17 cellular contexts compared by ENCODE assay signal in genomic region chr2:131077966-131078365, GRCh38. TPM values are rescaled to one million over a fixed set of nuclear protein-coding genes. Genes with fewer than 3 reads are reported as not detected.
DNase-seq lines count a peak whose midpoint lies in the region; ATAC-seq and TF ChIP-seq lines count a peak whose summit lies in the region.
"Had no signal": no experiment of that assay in that cellular context is flagged by ENCODE, and none has a peak within 500 bp of the region (broad histone marks: within the 10 kb centered on the region; RNA-seq: fewer than 3 reads in every experiment).

No MANE protein-coding gene starts in this region.

- H3K27ac ChIP-seq in mesendoderm (ENCODE audit: low read depth, low read length) (peak overlapping the region; percentile 95), temporal lobe (ENCODE audit: low read depth, low read length) (peak overlapping the region; percentile 0), lower lobe of right lung (no peak overlapping the region)
- H3K27ac ChIP-seq: transverse colon had no signal

- peaks cover 51 to 59% of the 10 kb centered on the region in 2 donors for H3K4me1 Mint-ChIP-seq in natural killer cell
- H3K4me1 Mint-ChIP-seq in natural killer cell treated with Interleukin-12 subunit alpha and Interleukin-12 subunit beta and Interleukin-15 and Interleukin-18, amount 100 ng/mL, for 72 hours (ENCODE audit: low read depth in 2 of 2) = peaks cover 30 to 45% of the 10 kb centered on the region in 2 donors
- H3K4me1 Mint-ChIP-seq in activated naive CD8-positive, alpha-beta T cell treated with anti-CD3 and anti-CD28 coated beads, Interleukin-2, amount 50 U/mL, for 24 hours = peaks cover 22% of the 10 kb centered on the region

- H3K4me2 ChIP-seq in mesendoderm (ENCODE audit: low read length) = no peak overlapping the region

- ATAC-seq in natural killer cell = no peak
- no peak for ATAC-seq in natural killer cell treated with Interleukin-12 subunit alpha and Interleukin-12 subunit beta and Interleukin-15 and Interleukin-18, amount 100 ng/mL, for 72 hours
- ATAC-seq in activated naive CD8-positive, alpha-beta T cell treated with anti-CD3 and anti-CD28 coated beads, Interleukin-2, amount 50 U/mL, for 24 hours = no peak
- ATAC-seq in lower lobe of right lung = no peak
- ATAC-seq: activated CD4-positive, alpha-beta T cell treated with anti-CD3 and anti-CD28 coated beads for 36 hours; CD8-positive, alpha-beta T cell; mucosa of descending colon had no signal

- H2AK5ac ChIP-seq in mesendoderm (ENCODE audit: low read length) = peak overlapping the region; percentile 46

- peaks cover 15% of the 10 kb centered on the region for H3K4me1 ChIP-seq in mesendoderm (ENCODE audit: control insufficient read depth, low read depth, low read length)
- peaks cover 7% of the 10 kb centered on the region for H3K4me1 ChIP-seq in lower lobe of right lung

- H3K9me3 Mint-ChIP-seq in natural killer cell = no peaks in the 10 kb centered on the region
- no peaks in the 10 kb centered on the region for H3K9me3 Mint-ChIP-seq in natural killer cell treated with Interleukin-12 subunit alpha and Interleukin-12 subunit beta and Interleukin-15 and Interleukin-18, amount 100 ng/mL, for 72 hours
- no peaks in the 10 kb centered on the region for H3K9me3 Mint-ChIP-seq in activated naive CD8-positive, alpha-beta T cell treated with anti-CD3 and anti-CD28 coated beads, Interleukin-2, amount 50 U/mL, for 24 hours
- H3K9me3 Mint-ChIP-seq: CD8-positive, alpha-beta T cell had no signal

- H3K27me3 ChIP-seq in mesendoderm (ENCODE audit: insufficient read depth, low read length, poor library complexity) (no peaks in the 10 kb centered on the region), lower lobe of right lung (ENCODE audit: low read depth) (no peaks in the 10 kb centered on the region)
- H3K27me3 ChIP-seq: transverse colon had no signal

- peak overlapping the region; percentile 25 to 73 for H3K27ac Mint-ChIP-seq in natural killer cell
- no peak overlapping the region for H3K27ac Mint-ChIP-seq in natural killer cell treated with Interleukin-12 subunit alpha and Interleukin-12 subunit beta and Interleukin-15 and Interleukin-18, amount 100 ng/mL, for 72 hours
- H3K27ac Mint-ChIP-seq in activated naive CD8-positive, alpha-beta T cell treated with anti-CD3 and anti-CD28 coated beads, Interleukin-2, amount 50 U/mL, for 24 hours = peak overlapping the region; percentile 25
- H3K27ac Mint-ChIP-seq: CD8-positive, alpha-beta T cell had no signal

- TF ChIP-seq CTCF in natural killer cell (IDR thresholded peaks at IDR 0.05) (no peak), lower lobe of right lung (IDR thresholded peaks at IDR 0.05) (no peak)

- no peak overlapping the region for H4K5ac ChIP-seq in mesendoderm (ENCODE audit: low read length)

- H3K4me3 Mint-ChIP-seq in natural killer cell = no peak overlapping the region
- no peak overlapping the region for H3K4me3 Mint-ChIP-seq in natural killer cell treated with Interleukin-12 subunit alpha and Interleukin-12 subunit beta and Interleukin-15 and Interleukin-18, amount 100 ng/mL, for 72 hours
- H3K4me3 Mint-ChIP-seq in activated naive CD8-positive, alpha-beta T cell treated with anti-CD3 and anti-CD28 coated beads, Interleukin-2, amount 50 U/mL, for 24 hours = no peak overlapping the region
- H3K4me3 Mint-ChIP-seq: activated CD4-positive, alpha-beta T cell treated with anti-CD3 and anti-CD28 coated beads for 36 hours; CD8-positive, alpha-beta T cell had no signal

- H2BK15ac ChIP-seq in mesendoderm (replicated peaks; ENCODE audit: low read depth) = no peak overlapping the region

- CTCF ChIA-PET in HEK293T (lab: Yijun Ruan, JAX) = no interaction called here

- H3K56ac ChIP-seq in mesendoderm (ENCODE audit: low read length) = no peak overlapping the region

- H3K4me3 ChIP-seq in mesendoderm (ENCODE audit: low read length) (no peak overlapping the region), lower lobe of right lung (no peak overlapping the region)
- H3K4me3 ChIP-seq: mucosa of descending colon, transverse colon had no signal

- peaks cover 23% of the 10 kb centered on the region for H3K36me3 Mint-ChIP-seq in natural killer cell
- H3K36me3 Mint-ChIP-seq in natural killer cell treated with Interleukin-12 subunit alpha and Interleukin-12 subunit beta and Interleukin-15 and Interleukin-18, amount 100 ng/mL, for 72 hours = peaks cover 31% of the 10 kb centered on the region
- H3K36me3 Mint-ChIP-seq in activated naive CD8-positive, alpha-beta T cell treated with anti-CD3 and anti-CD28 coated beads, Interleukin-2, amount 50 U/mL, for 24 hours (ENCODE audit: low read depth) = peaks cover 62% of the 10 kb centered on the region

- no peak for DNase-seq in natural killer cell
- no peak for DNase-seq in natural killer cell treated with Interleukin-12 subunit alpha and Interleukin-12 subunit beta and Interleukin-15 and Interleukin-18, amount 100 ng/mL, for 72 hours (ENCODE audit: low spot score)
- DNase-seq in activated naive CD8-positive, alpha-beta T cell treated with anti-CD3 and anti-CD28 coated beads, Interleukin-2, amount 50 U/mL, for 24 hours = no peak
- DNase-seq in mesendoderm = no peak
- no peak for DNase-seq in HEK293T (ENCODE audit: extremely low spot score)
- DNase-seq in lower lobe of right lung = no peak
- DNase-seq in C1 segment of cervical spinal cord (lab: John Stamatoyannopoulos, UW) = no peak
- DNase-seq: activated CD4-positive, alpha-beta T cell treated with anti-CD3 and anti-CD28 coated beads for 36 hours; CD8-positive, alpha-beta T cell; DND-41; mucosa of descending colon; NCI-H2029 treated with DMSO at 0.1 percent for 48 hours; NCI-H510A; right cardiac atrium; stimulated activated CD4-positive, alpha-beta T cell treated with anti-CD3 and anti-CD28 coated beads, Interleukin-15, amount 100 ng/mL, for 24 hours; transverse colon had no signal

- no peak overlapping the region for H2BK120ac ChIP-seq in mesendoderm (ENCODE audit: low read depth, low read length)

- intact Hi-C loops in natural killer cell (cut with micrococcal nuclease) = no loop called here
- intact Hi-C loops in lower lobe of right lung (cut with DNase I) = no loop called here

- whole genome bisulfite sequencing in mesendoderm (ENCODE audit: extremely low coverage, insufficient coverage, low lambda C conversion rate) = no CpG with 5 or more reads among the region's 3 CpGs

- peaks cover 11% of the 10 kb centered on the region for H3K36me3 ChIP-seq in mesendoderm (ENCODE audit: control insufficient read depth, insufficient read depth, low read length)
- H3K36me3 ChIP-seq in lower lobe of right lung = peaks cover 91% of the 10 kb centered on the region

- no peaks in the 10 kb centered on the region for H3K27me3 Mint-ChIP-seq in natural killer cell (ENCODE audit: low read depth in 2 of 2)
- H3K27me3 Mint-ChIP-seq in natural killer cell treated with Interleukin-12 subunit alpha and Interleukin-12 subunit beta and Interleukin-15 and Interleukin-18, amount 100 ng/mL, for 72 hours = no peaks in the 10 kb centered on the region
- no peaks in the 10 kb centered on the region for H3K27me3 Mint-ChIP-seq in activated naive CD8-positive, alpha-beta T cell treated with anti-CD3 and anti-CD28 coated beads, Interleukin-2, amount 50 U/mL, for 24 hours
- H3K27me3 Mint-ChIP-seq: activated CD4-positive, alpha-beta T cell treated with anti-CD3 and anti-CD28 coated beads for 36 hours had no signal

- POLR2A ChIA-PET in HEK293T (lab: Yijun Ruan, JAX) = no interaction called here

- H3K79me2 ChIP-seq in mesendoderm (ENCODE audit: control insufficient read depth, insufficient read depth, low read length) = peaks cover 63% of the 10 kb centered on the region

- H4K8ac ChIP-seq in mesendoderm (ENCODE audit: low read depth, low read length) = no peak overlapping the region

- H3K9me3 ChIP-seq in lower lobe of right lung = no peaks in the 10 kb centered on the region
- H3K9me3 ChIP-seq: mucosa of descending colon, transverse colon had no signal

- peaks cover 36% of the 10 kb centered on the region for H3K79me1 ChIP-seq in mesendoderm (ENCODE audit: low read length)

- no peak overlapping the region for H3K4ac ChIP-seq in mesendoderm (ENCODE audit: low read depth, low read length)

- H3K18ac ChIP-seq in mesendoderm (ENCODE audit: low read length) = no peak overlapping the region

- no peak overlapping the region for H3K23ac ChIP-seq in mesendoderm (ENCODE audit: low read length)

- H3K9ac ChIP-seq in mesendoderm (ENCODE audit: low read length) = peak overlapping the region; percentile 22

- H2BK5ac ChIP-seq in mesendoderm (ENCODE audit: low read length) = peak overlapping the region; percentile 59

TF ChIP-seq in HEK293T, 16 proteins besides CTCF, POLR2A, EP300 and RAD21:
- no peak for TF ChIP-seq CTBP1 (IDR thresholded peaks at IDR 0.05; ENCODE audit: borderline replicate concordance)
- no peak for TF ChIP-seq FOXA1 (IDR thresholded peaks at IDR 0.05)
- no peak for TF ChIP-seq SP1 (IDR thresholded peaks at IDR 0.05)
- no peak for TF ChIP-seq ARNT (IDR thresholded peaks at IDR 0.05)

RNA-seq across cellular contexts. Expression of gene FAM168B, which starts 15.3 kb away (rescaled TPM):
- total RNA-seq in natural killer cell = 10 to 100 TPM; 56.0 to 70.7 (median 65.3) TPM
- 10 to 100 TPM; 69.8 to 82.6 TPM for total RNA-seq in natural killer cell treated with Interleukin-12 subunit alpha and Interleukin-12 subunit beta and Interleukin-15 and Interleukin-18, amount 100 ng/mL, for 72 hours
- polyA plus RNA-seq in mesendoderm (2013, experiment 1 of 2) = 74.4 TPM
- polyA plus RNA-seq in mesendoderm (2013, experiment 2 of 2) = 74.1 TPM
- 107 TPM for total RNA-seq in temporal lobe
- 74.1 TPM for total RNA-seq in lower lobe of right lung

RNA-seq across cellular contexts. Expression of gene PLEKHB2, which starts 27.2 kb away (rescaled TPM):
- total RNA-seq in natural killer cell (10 to 100 TPM; 75.6 to 78.7 (median 77.4) TPM), temporal lobe (122 TPM), lower lobe of right lung (91.4 TPM)
- 10 to 100 TPM; 58.9 to 61.8 TPM for total RNA-seq in natural killer cell treated with Interleukin-12 subunit alpha and Interleukin-12 subunit beta and Interleukin-15 and Interleukin-18, amount 100 ng/mL, for 72 hours
- polyA plus RNA-seq in mesendoderm (2013, experiment 1 of 2) = 38.6 TPM
- polyA plus RNA-seq in mesendoderm (2013, experiment 2 of 2) = 39.3 TPM

Comparison
In these comparisons a context has a peak if more than half of its experiments do, and no peak if none do; other contexts are left out.
1. H3K27ac Mint-ChIP-seq: peak in natural killer cell (2 of 2) and activated naive CD8-positive, alpha-beta T cell treated with anti-CD3 and anti-CD28 coated beads, Interleukin-2, amount 50 U/mL, for 24 hours (single experiment); none in natural killer cell treated with Interleukin-12 subunit alpha and Interleukin-12 subunit beta and Interleukin-15 and Interleukin-18, amount 100 ng/mL, for 72 hours (0 of 2).